In the genomic region with DNA sequence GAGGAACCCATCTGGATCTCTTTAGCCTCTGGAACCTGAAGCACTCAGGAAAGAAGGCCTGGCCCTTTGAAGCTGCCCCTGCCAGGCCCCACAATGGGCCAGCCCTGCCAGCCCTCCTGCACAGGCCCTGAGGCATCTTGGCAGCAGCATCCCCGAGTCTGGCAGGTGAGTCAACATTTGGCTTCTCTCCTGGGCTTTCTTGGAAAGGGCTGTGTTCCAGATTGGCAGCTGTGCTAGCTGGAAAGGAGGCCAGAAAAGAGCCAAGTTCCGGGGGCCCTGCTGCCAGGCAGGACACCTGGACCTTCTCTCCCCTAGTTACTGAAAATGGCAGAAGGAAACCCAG, we compare ENCODE assay signal across 8 cellular contexts.
DNase-seq lines count a peak whose midpoint lies in the region; ATAC-seq and TF ChIP-seq lines count a peak whose summit lies in the region.

No MANE protein-coding gene starts in this region.

- POLR2A ChIA-PET in HCT116 (lab: Charles Lee), result no interaction called here

- no peak overlapping the region for H3K4me3 ChIP-seq in HCT116 (replicated peaks in 1 of 2; ENCODE audit: low read depth in 1 of 2, low read length in 2 of 2)
- no peak overlapping the region for H3K4me3 ChIP-seq in stomach

- TF ChIP-seq RAD21 in HCT116 (IDR thresholded peaks at IDR 0.05; ENCODE audit: low read depth), result peak; percentile 39

- in situ Hi-C loops in GM13976 (cut with MboI; ENCODE audit: low sequenced_read_pairs, unreplicated experiment), result loop anchor here (10.0 to 25.0 kb wide), 2 partner anchors 164 to 426 kb away; no protein-coding TSS in a partner anchor

- peak overlapping the region; percentile 42 for H3K4me2 ChIP-seq in HCT116 (ENCODE audit: low read length)

- CTCF ChIA-PET in HCT116 (lab: Charles Lee), result no interaction called here

- H2AFZ ChIP-seq in HCT116 (ENCODE audit: low read depth, low read length, poor library complexity, severe bottlenecking), result no peak overlapping the region

- no peaks in the 10 kb centered on the region for H3K9me2 ChIP-seq in HCT116 (ENCODE audit: insufficient read depth)

- H3K9me3 ChIP-seq in HCT116 (ENCODE audit: control insufficient read depth in 1 of 2, insufficient read depth in 1 of 2, low read depth in 1 of 2, low read length in 2 of 2) (no peaks in the 10 kb centered on the region), stomach (no peaks in the 10 kb centered on the region)

- TF ChIP-seq EP300 in stomach (IDR thresholded peaks at IDR 0.05), result no peak

- H3K27me3 ChIP-seq in HCT116 (ENCODE audit: insufficient read depth, low read length) (peaks cover 5% of the 10 kb centered on the region; the same call in 1 of the 2 replicates), stomach (peaks cover 0 to 1% (median 0%) of the 10 kb centered on the region in 3 donors)

- H3K9ac ChIP-seq in HCT116 (ENCODE audit: low read length), result no peak overlapping the region

- no peaks in the 10 kb centered on the region for H3K79me2 ChIP-seq in HCT116 (ENCODE audit: insufficient read depth, low read length)

- no peaks in the 10 kb centered on the region for H4K20me1 ChIP-seq in HCT116 (ENCODE audit: insufficient read depth)

- no TSS peak for BruUV-seq in HCT116 (replicated peaks; lab: Mats Ljungman, UMichigan)

- no peaks in the 10 kb centered on the region for H3K36me3 ChIP-seq in HCT116 (ENCODE audit: control insufficient read depth in 1 of 2, insufficient read depth in 2 of 2, low read length in 2 of 2)
- H3K36me3 ChIP-seq in stomach, result no peaks in the 10 kb centered on the region

- no peak overlapping the region for H3K27ac ChIP-seq in HCT116 (ENCODE audit: low read depth, low read length)
- peak overlapping the region in 3 of 5 donors; percentile 32 to 54 (median 47) for H3K27ac ChIP-seq in stomach

- RAD21 ChIA-PET in HCT116 (lab: Charles Lee; ENCODE audit: low non-redundant PET in 1 of 2, low total read pairs in 2 of 2, uncharacterized antibody in 2 of 2, unreplicated experiment in 2 of 2), result no interaction called here

- peak; percentile 67 for DNase-seq in HCT116 (ENCODE audit: low read depth, low spot score)
- DNase-seq in SHP77 (lab: John Stamatoyannopoulos, UW), result peak; percentile 54 to 68
- peak; percentile 45 for DNase-seq in globus pallidus (ENCODE audit: low spot score)
- peak; percentile 86 for DNase-seq in stomach
- no peak for DNase-seq in germinal center (ENCODE audit: low spot score)
- no peak for DNase-seq in GM13976 (ENCODE audit: low spot score)

- no peak for TF ChIP-seq POLR2A in HCT116 (IDR thresholded peaks at IDR 0.05; ENCODE audit: borderline replicate concordance, extremely low read depth, insufficient read depth, insufficient read length)
- TF ChIP-seq POLR2A in stomach (IDR thresholded peaks at IDR 0.05), result no peak

- intact Hi-C loops in HCT116 (cut with micrococcal nuclease) (no loop called here), stomach (cut with DNase I; ENCODE audit: low total_unique reads) (no loop called here)

- TF ChIP-seq CTCF in HCT116 (IDR thresholded peaks at IDR 0.05 in 2 of 3, conservative IDR thresholded peaks at IDR 0.05 in 1 of 3; ENCODE audit: borderline replicate concordance in 1 of 3, insufficient read depth in 1 of 3, low read depth in 2 of 3, low read length in 2 of 3), result no peak
- TF ChIP-seq CTCF in stomach (IDR thresholded peaks at IDR 0.05), result no peak
- TF ChIP-seq CTCF in GM13976 (IDR thresholded peaks at IDR 0.05; ENCODE audit: borderline replicate concordance, control extremely low read depth, extremely low read depth, insufficient read depth, missing control alignments), result no peak

- H3K4me1 ChIP-seq in HCT116 (ENCODE audit: control insufficient read depth in 1 of 2, insufficient read depth in 2 of 2, low read length in 2 of 2) (peaks cover 27 to 31% of the 10 kb centered on the region in 2 experiments), stomach (peaks cover 0 to 16% (median 9%) of the 10 kb centered on the region in 4 donors)

- WGBS in stomach, 5 donors, result 9 to 26% (median 22%) methylated on average over 2 of the region's 2 CpGs

- peak; percentile 91 for ATAC-seq in HCT116
- ATAC-seq in HG03139 (IDR thresholded peaks at IDR 0.05; ENCODE audit: unreplicated experiment), result no peak
- no peak for ATAC-seq in HG02610 (IDR thresholded peaks at IDR 0.05; ENCODE audit: unreplicated experiment)

TF ChIP-seq in HCT116, 20 proteins besides CTCF, POLR2A, EP300 and RAD21:
- TF ChIP-seq POLR2AphosphoS5 (IDR thresholded peaks at IDR 0.05; ENCODE audit: low read depth, low read length), result peak; percentile 56
- peak; percentile 83 for TF ChIP-seq CBX3 (IDR thresholded peaks at IDR 0.05; ENCODE audit: low read depth)
- 0 out of 2 replicates have a peak, but pooled peaks have one; percentile 44 for TF ChIP-seq CEBPB (IDR thresholded peaks at IDR 0.05; ENCODE audit: low read depth)
- no peak for TF ChIP-seq EGR1 (IDR thresholded peaks at IDR 0.05; ENCODE audit: low read depth)
- TF ChIP-seq, protein P1, sequence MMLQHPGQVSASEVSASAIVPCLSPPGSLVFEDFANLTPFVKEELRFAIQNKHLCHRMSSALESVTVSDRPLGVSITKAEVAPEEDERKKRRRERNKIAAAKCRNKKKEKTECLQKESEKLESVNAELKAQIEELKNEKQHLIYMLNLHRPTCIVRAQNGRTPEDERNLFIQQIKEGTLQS (IDR thresholded peaks at IDR 0.05), result no peak
- TF ChIP-seq, protein P2, sequence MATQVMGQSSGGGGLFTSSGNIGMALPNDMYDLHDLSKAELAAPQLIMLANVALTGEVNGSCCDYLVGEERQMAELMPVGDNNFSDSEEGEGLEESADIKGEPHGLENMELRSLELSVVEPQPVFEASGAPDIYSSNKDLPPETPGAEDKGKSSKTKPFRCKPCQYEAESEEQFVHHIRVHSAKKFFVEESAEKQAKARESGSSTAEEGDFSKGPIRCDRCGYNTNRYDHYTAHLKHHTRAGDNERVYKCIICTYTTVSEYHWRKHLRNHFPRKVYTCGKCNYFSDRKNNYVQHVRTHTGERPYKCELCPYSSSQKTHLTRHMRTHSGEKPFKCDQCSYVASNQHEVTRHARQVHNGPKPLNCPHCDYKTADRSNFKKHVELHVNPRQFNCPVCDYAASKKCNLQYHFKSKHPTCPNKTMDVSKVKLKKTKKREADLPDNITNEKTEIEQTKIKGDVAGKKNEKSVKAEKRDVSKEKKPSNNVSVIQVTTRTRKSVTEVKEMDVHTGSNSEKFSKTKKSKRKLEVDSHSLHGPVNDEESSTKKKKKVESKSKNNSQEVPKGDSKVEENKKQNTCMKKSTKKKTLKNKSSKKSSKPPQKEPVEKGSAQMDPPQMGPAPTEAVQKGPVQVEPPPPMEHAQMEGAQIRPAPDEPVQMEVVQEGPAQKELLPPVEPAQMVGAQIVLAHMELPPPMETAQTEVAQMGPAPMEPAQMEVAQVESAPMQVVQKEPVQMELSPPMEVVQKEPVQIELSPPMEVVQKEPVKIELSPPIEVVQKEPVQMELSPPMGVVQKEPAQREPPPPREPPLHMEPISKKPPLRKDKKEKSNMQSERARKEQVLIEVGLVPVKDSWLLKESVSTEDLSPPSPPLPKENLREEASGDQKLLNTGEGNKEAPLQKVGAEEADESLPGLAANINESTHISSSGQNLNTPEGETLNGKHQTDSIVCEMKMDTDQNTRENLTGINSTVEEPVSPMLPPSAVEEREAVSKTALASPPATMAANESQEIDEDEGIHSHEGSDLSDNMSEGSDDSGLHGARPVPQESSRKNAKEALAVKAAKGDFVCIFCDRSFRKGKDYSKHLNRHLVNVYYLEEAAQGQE (IDR thresholded peaks at IDR 0.05; ENCODE audit: low read depth), result no peak
- TF ChIP-seq EZH2 (IDR thresholded peaks at IDR 0.05), result no peak
- TF ChIP-seq ZFX (IDR thresholded peaks at IDR 0.05), result no peak
- peak; percentile 87 for TF ChIP-seq JUND (IDR thresholded peaks at IDR 0.05)
- TF ChIP-seq, protein P3, sequence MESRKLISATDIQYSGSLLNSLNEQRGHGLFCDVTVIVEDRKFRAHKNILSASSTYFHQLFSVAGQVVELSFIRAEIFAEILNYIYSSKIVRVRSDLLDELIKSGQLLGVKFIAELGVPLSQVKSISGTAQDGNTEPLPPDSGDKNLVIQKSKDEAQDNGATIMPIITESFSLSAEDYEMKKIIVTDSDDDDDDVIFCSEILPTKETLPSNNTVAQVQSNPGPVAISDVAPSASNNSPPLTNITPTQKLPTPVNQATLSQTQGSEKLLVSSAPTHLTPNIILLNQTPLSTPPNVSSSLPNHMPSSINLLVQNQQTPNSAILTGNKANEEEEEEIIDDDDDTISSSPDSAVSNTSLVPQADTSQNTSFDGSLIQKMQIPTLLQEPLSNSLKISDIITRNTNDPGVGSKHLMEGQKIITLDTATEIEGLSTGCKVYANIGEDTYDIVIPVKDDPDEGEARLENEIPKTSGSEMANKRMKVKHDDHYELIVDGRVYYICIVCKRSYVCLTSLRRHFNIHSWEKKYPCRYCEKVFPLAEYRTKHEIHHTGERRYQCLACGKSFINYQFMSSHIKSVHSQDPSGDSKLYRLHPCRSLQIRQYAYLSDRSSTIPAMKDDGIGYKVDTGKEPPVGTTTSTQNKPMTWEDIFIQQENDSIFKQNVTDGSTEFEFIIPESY (IDR thresholded peaks at IDR 0.05; ENCODE audit: extremely low read depth, insufficient replicate concordance, low read length), result no peak
- TF ChIP-seq ZNF274 (IDR thresholded peaks at IDR 0.05; ENCODE audit: low read depth, low read length), result no peak
- TF ChIP-seq ELF1 (IDR thresholded peaks at IDR 0.05; ENCODE audit: borderline replicate concordance, low read depth), result no peak
- peak; percentile 96 for TF ChIP-seq TCF7L2 (IDR thresholded peaks at IDR 0.05; ENCODE audit: borderline replicate concordance, extremely low read depth, insufficient read depth, insufficient read length)
- TF ChIP-seq EZH2phosphoT487 (IDR thresholded peaks at IDR 0.05; ENCODE audit: borderline replicate concordance), result no peak
- TF ChIP-seq FOSL1 (IDR thresholded peaks at IDR 0.05; ENCODE audit: low read depth), result peak; percentile 78
- no peak for TF ChIP-seq YY1 (IDR thresholded peaks at IDR 0.05; ENCODE audit: extremely low read depth, insufficient replicate concordance, low read depth, low read length)
- 0 out of 2 replicates have a peak, but pooled peaks have one; percentile 32 for TF ChIP-seq SIN3A (IDR thresholded peaks at IDR 0.05; ENCODE audit: low read depth)
- TF ChIP-seq, protein P4, sequence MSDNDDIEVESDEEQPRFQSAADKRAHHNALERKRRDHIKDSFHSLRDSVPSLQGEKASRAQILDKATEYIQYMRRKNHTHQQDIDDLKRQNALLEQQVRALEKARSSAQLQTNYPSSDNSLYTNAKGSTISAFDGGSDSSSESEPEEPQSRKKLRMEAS (IDR thresholded peaks at IDR 0.05), result peak; percentile 39; the same call in 1 of the 2 replicates
- peak; percentile 78 for TF ChIP-seq SP1 (IDR thresholded peaks at IDR 0.05; ENCODE audit: low read depth)
- peak; percentile 27; the same call in 1 of the 2 replicates for TF ChIP-seq SRF (IDR thresholded peaks at IDR 0.05; ENCODE audit: low read depth)

Comparison
In these comparisons a context has a peak if more than half of its experiments do, and no peak if none do; other contexts are left out.
1. DNase-seq: peak in HCT116 (single experiment), SHP77 (2 of 2), globus pallidus (single experiment) and stomach (single experiment); none in germinal center (single experiment) and GM13976 (single experiment).